In the genomic region with DNA sequence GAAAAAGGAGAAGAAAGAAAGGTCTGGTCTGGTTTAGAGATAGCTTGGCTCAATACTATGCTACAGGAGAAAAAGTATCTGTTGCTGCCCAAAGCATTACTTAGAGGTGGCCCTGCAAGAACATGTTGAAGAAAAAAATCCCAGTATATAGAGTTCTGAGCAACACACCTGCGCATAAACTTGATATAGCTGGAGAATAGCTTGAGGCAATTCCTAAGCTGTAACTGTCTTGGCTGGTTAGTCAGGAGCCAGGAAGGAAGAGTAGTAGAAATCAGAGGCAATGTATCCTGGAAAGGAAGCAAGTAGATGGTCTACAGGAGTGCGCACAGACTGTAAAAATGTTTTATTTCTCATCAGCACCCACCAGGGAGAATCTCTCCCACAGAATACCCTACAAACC, we compare ENCODE assay signal across 34 cellular contexts.
"Had no signal": no experiment of that assay in that cellular context is flagged by ENCODE, and none has a peak within 500 bp of the region (broad histone marks: within the 10 kb centered on the region; RNA-seq: fewer than 3 reads in every experiment).

No MANE protein-coding gene starts in this region.

- FAIRE-seq: astrocyte, bronchial epithelial cell had no signal

- ATAC-seq: activated naive CD4-positive, alpha-beta T cell treated with anti-CD3 and anti-CD28 coated beads, Interleukin-2, amount 50 U/mL, for 72 hours; activated naive CD8-positive, alpha-beta T cell treated with anti-CD3 and anti-CD28 coated beads, Interleukin-2, amount 50 U/mL, for 24 hours; activated T-cell treated with anti-CD3 and anti-CD28 coated beads, Interleukin-2, amount 50 U/mL, for 4 hours; activated T-cell treated with anti-CD3 and anti-CD28 coated beads, Interleukin-2, amount 50 U/mL, for 72 hours; activated T-helper 17 cell treated with anti-CD3 and anti-CD28 coated beads, Interleukin-2, amount 50 U/mL, for 72 hours; body of pancreas had no signal

- H3K27me3 ChIP-seq: adrenal gland, ascending aorta, body of pancreas, brain microvascular endothelial cell, breast epithelium, cardiac muscle cell had no signal

- H3K4me3 ChIP-seq: adrenal gland, ascending aorta, body of pancreas, breast epithelium, cardiac muscle cell had no signal

- DNase-seq: activated effector memory CD4-positive, alpha-beta T cell treated with anti-CD3 and anti-CD28 coated beads, Interleukin-2, amount 50 U/mL, for 16 hours; activated effector memory CD4-positive, alpha-beta T cell treated with Interleukin-2 at 50 U/mL for 16 hours; activated gamma-delta T cell; activated gamma-delta T cell treated with Interleukin-2 at 50 U/mL for 16 hours; activated naive CD4-positive, alpha-beta T cell; activated naive CD4-positive, alpha-beta T cell treated with anti-CD3 and anti-CD28 coated beads for 36 hours; activated naive CD4-positive, alpha-beta T cell treated with anti-CD3 and anti-CD28 coated beads, Interleukin-2, amount 10 ng/mL, durations not matched to agents 7 days and 5 days; activated naive CD4-positive, alpha-beta T cell treated with anti-CD3 and anti-CD28 coated beads, Interleukin-2, amount 50 U/mL, for 16 hours; activated naive CD4-positive, alpha-beta T cell treated with Interleukin-2 at 50 U/mL for 16 hours; activated naive CD8-positive, alpha-beta T cell treated with anti-CD3 and anti-CD28 coated beads for 36 hours; activated naive CD8-positive, alpha-beta T cell treated with anti-CD3 and anti-CD28 coated beads, Interleukin-2, amount 10 ng/mL, durations not matched to agents 7 days and 5 days; activated naive CD8-positive, alpha-beta T cell treated with anti-CD3 and anti-CD28 coated beads, Interleukin-2, amount 50 U/mL, for 24 hours; activated T-cell treated with anti-CD3 and anti-CD28 coated beads, Interleukin-2, amount 50 U/mL, for 1 hour; activated T-cell treated with anti-CD3 and anti-CD28 coated beads, Interleukin-2, amount 50 U/mL, for 24 hours; activated T-cell treated with anti-CD3 and anti-CD28 coated beads, Interleukin-2, amount 50 U/mL, for 4 hours; activated T-cell treated with anti-CD3 and anti-CD28 coated beads, Interleukin-2, amount 50 U/mL, for 48 hours; activated T-cell treated with anti-CD3 and anti-CD28 coated beads, Interleukin-2, amount 50 U/mL, for 72 hours; adrenal gland; amniotic stem cell; amygdala; anterior cingulate cortex; aorta; body of pancreas; brain microvascular endothelial cell; caudate nucleus; central memory CD4-positive, alpha-beta T cell; cerebellar nuclear complex had no signal

- H3K36me3 ChIP-seq: adrenal gland, ascending aorta, brain microvascular endothelial cell, breast epithelium, cardiac muscle cell had no signal

- H3K9me3 ChIP-seq: adrenal gland, ascending aorta, body of pancreas, breast epithelium had no signal

- H3K27ac ChIP-seq: adrenal gland, ascending aorta, body of pancreas, brain microvascular endothelial cell, breast epithelium, cardiac muscle cell had no signal

- H3K4me1 ChIP-seq: adrenal gland, ascending aorta, body of pancreas, breast epithelium had no signal
